ENCODE assay signal across 12 cellular contexts in the genomic region with DNA sequence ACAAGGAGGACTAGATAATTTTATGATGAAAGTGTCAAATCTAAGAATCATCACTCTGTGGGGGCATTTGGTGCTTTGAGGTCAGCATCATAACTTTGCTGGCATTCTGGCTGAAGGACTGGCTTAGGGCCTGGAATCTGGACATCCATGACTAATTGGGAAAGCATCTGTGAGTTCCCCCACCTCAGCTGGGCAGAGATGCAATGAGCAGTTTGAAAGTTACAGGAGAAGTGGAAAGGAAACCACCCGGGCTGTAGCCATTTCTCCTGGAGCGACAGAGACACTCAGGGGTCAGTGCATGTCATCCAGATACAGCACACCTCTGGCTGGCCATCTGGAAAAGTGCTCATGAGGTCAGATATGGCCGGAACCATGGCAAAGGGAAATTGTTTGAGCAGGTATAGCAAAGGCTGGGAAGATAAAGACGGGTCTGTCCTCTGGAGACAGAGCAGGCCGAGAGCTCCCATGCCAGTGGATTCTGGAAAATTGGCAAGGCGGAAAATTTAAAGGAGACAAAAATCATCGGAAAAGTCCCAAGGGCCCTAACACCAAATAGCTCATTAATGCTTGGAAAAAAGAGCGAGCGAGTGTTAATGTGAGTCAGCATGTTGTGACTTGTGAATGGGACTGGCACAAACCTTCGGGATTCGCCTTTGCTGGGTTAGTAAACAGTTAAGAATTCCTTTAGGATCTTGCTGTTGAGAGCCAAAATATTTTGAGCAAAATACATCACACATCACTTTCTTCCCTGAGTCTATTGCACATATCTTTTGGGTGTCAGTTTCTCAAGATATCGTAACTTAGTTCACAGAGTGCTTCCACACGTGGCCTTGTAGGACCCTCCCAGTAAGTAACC.
DNase-seq lines count a peak whose midpoint lies in the region; ATAC-seq lines count a peak whose summit lies in the region.
"Had no signal": no experiment of that assay in that cellular context is flagged by ENCODE, and none has a peak within 500 bp of the region (broad histone marks: within the 10 kb centered on the region; RNA-seq: fewer than 3 reads in every experiment).

No MANE protein-coding gene starts in this region.

- ATAC-seq in GM21717 (IDR thresholded peaks at IDR 0.05; ENCODE audit: unreplicated experiment), result no peak
- no peak for ATAC-seq in GM18870 (IDR thresholded peaks at IDR 0.05; ENCODE audit: unreplicated experiment)
- ATAC-seq: CD8-positive, alpha-beta T cell; gastroesophageal sphincter had no signal

- DNase-seq in AG08396 (ENCODE audit: low spot score) (peak; percentile 56), LoVo (ENCODE audit: low spot score) (peak; percentile 22), dedifferentiated amniotic fluid mesenchymal stem cell (ENCODE audit: extremely low spot score) (peak; percentile 42), kidney tubule cell (ENCODE audit: low spot score) (peak; percentile 95), NCI-H2029 (lab: John Stamatoyannopoulos, UW) (no peak)
- DNase-seq in stimulated activated naive CD4-positive, alpha-beta T cell (lab: John Stamatoyannopoulos, UW), result no peak
- DNase-seq: activated gamma-delta T cell treated with Interleukin-2 at 50 U/mL for 16 hours; CD8-positive, alpha-beta T cell; NCI-H748 treated with DMSO at 0.1 percent for 48 hours had no signal

Comparison
In these comparisons a context has a peak if more than half of its experiments do, and no peak if none do; other contexts are left out.
1. DNase-seq: peak in AG08396 (single experiment), LoVo (single experiment), dedifferentiated amniotic fluid mesenchymal stem cell (single experiment) and kidney tubule cell (single experiment); none in NCI-H2029 (single experiment) and stimulated activated naive CD4-positive, alpha-beta T cell (0 of 6).